ENCODE assay signal across 8 cellular contexts in the genomic region with DNA sequence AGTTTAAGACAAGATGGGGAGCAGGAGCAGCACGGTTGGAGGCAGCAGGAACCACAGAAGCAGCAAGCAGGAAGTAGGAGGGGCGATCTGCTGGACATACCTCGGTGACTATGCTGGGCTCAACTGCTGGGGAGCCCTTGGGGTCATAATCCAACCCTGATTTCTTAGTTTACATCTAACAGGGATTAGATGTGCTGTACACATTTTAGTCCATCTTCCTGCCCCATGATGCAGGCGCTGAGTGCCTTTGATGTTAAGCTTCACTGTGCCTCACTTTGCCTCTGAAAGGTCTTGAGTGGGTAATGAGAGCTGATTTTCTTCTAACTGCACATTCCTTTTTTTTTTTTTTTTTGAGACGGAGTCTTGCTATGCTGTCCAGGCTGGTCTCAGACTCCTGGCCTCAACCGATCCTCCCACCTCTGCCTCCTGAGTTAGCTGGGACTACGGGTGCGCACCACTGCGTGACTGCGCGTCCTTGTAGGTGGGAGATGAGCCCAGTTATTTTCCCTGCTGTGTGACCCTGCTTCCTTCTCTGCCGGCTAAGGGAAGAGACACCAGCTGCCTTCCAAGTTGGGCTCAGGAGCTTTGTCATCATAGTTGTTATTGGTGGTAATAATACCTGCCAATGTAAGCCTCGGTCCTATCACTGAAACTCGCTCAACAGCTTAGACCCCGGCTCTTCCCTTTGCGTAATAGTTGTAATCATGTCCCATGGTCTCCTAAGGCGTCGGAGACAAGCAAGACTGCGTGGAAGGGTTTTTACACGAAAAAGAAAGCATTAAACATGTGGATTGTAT. TPM values are rescaled to one million over a fixed set of nuclear protein-coding genes. Genes with fewer than 3 reads are reported as not detected.
A peak's percentile ranks its signal among the peaks of the same experiment; 100 is the strongest.
DNase-seq lines count a peak whose midpoint lies in the region; ATAC-seq and TF ChIP-seq lines count a peak whose summit lies in the region.

No MANE protein-coding gene starts in this region.

- H3K18ac ChIP-seq in mesendoderm (ENCODE audit: low read length) = no peak overlapping the region

- H2BK5ac ChIP-seq in mesendoderm (ENCODE audit: low read length) = peak overlapping the region; percentile 57

- H3K56ac ChIP-seq in mesendoderm (ENCODE audit: low read length) = peak overlapping the region; percentile 95

- TF ChIP-seq CTCF in right atrium auricular region (IDR thresholded peaks at IDR 0.05) = no peak
- TF ChIP-seq CTCF in OCI-LY1 (IDR thresholded peaks at IDR 0.05; ENCODE audit: low read length) = no peak
- no peak for TF ChIP-seq CTCF in breast epithelium (IDR thresholded peaks at IDR 0.05)
- no peak for TF ChIP-seq CTCF in uterus (IDR thresholded peaks at IDR 0.05)

- H3K4me2 ChIP-seq in OCI-LY1 (ENCODE audit: low read length) (peak overlapping the region; percentile 95), mesendoderm (ENCODE audit: low read length) (peak overlapping the region; percentile 76)

- no peaks in the 10 kb centered on the region for H3K79me2 ChIP-seq in OCI-LY1 (ENCODE audit: insufficient read depth, low read length)
- no peaks in the 10 kb centered on the region for H3K79me2 ChIP-seq in mesendoderm (ENCODE audit: control insufficient read depth, insufficient read depth, low read length)

- H3F3A ChIP-seq in OCI-LY1 (ENCODE audit: insufficient read depth, low read length) = no peaks in the 10 kb centered on the region

- peaks cover 2% of the 10 kb centered on the region for H3K79me1 ChIP-seq in mesendoderm (ENCODE audit: low read length)

- H3K4me3 ChIP-seq in right atrium auricular region (peak overlapping the region; percentile 75 to 83), OCI-LY1 (ENCODE audit: low read depth, low read length, poor library complexity, severe bottlenecking) (peak overlapping the region; percentile 97), breast epithelium (peak overlapping the region; percentile 74 to 78 (median 74)), mesendoderm (ENCODE audit: low read length) (peak overlapping the region; percentile 79), uterus (peak overlapping the region; percentile 49 to 67)

- no peaks in the 10 kb centered on the region for H3K27me3 ChIP-seq in right atrium auricular region
- H3K27me3 ChIP-seq in OCI-LY1 (ENCODE audit: insufficient read depth, low read length) = no peaks in the 10 kb centered on the region
- H3K27me3 ChIP-seq in breast epithelium = no peaks in the 10 kb centered on the region
- no peaks in the 10 kb centered on the region for H3K27me3 ChIP-seq in mesendoderm (ENCODE audit: insufficient read depth, low read length, poor library complexity)
- H3K27me3 ChIP-seq in uterus = no peaks in the 10 kb centered on the region

- no peak overlapping the region for H2BK120ac ChIP-seq in mesendoderm (ENCODE audit: low read depth, low read length)

- peak overlapping the region; percentile 68 for H4K5ac ChIP-seq in mesendoderm (ENCODE audit: low read length)

- H3K4ac ChIP-seq in mesendoderm (ENCODE audit: low read depth, low read length) = no peak overlapping the region

- ATAC-seq in left cardiac atrium = no peak
- ATAC-seq in GM18511 (IDR thresholded peaks at IDR 0.05; ENCODE audit: unreplicated experiment) = no peak

- H2AK5ac ChIP-seq in mesendoderm (ENCODE audit: low read length) = peak overlapping the region; percentile 81

- H3K23ac ChIP-seq in mesendoderm (ENCODE audit: low read length) = peak overlapping the region; percentile 99

- no peaks in the 10 kb centered on the region for H3K36me3 ChIP-seq in right atrium auricular region
- H3K36me3 ChIP-seq in OCI-LY1 (ENCODE audit: insufficient read depth, low read length) = no peaks in the 10 kb centered on the region
- no peaks in the 10 kb centered on the region for H3K36me3 ChIP-seq in breast epithelium
- no peaks in the 10 kb centered on the region for H3K36me3 ChIP-seq in mesendoderm (ENCODE audit: control insufficient read depth, insufficient read depth, low read length)
- H3K36me3 ChIP-seq in uterus = no peaks in the 10 kb centered on the region

- TF ChIP-seq POLR2A in breast epithelium (IDR thresholded peaks at IDR 0.05) (no peak), uterus (IDR thresholded peaks at IDR 0.05) (no peak)

- 0 out of 2 replicates have a peak overlapping the region, but pooled peaks have one; percentile 19 for H2AFZ ChIP-seq in OCI-LY1 (ENCODE audit: low read length)

- WGBS in mesendoderm (ENCODE audit: extremely low coverage, insufficient coverage, low lambda C conversion rate) = no CpG with 5 or more reads among the region's 20 CpGs

- peak overlapping the region; percentile 89 for H3K9ac ChIP-seq in OCI-LY1 (ENCODE audit: low read length)
- peak overlapping the region; percentile 86 for H3K9ac ChIP-seq in mesendoderm (ENCODE audit: low read length)

- H3K9me3 ChIP-seq in right atrium auricular region = no peaks in the 10 kb centered on the region
- no peaks in the 10 kb centered on the region for H3K9me3 ChIP-seq in OCI-LY1 (ENCODE audit: low read length)
- H3K9me3 ChIP-seq in breast epithelium = no peaks in the 10 kb centered on the region
- H3K9me3 ChIP-seq in uterus = no peaks in the 10 kb centered on the region

- H2BK15ac ChIP-seq in mesendoderm (replicated peaks; ENCODE audit: low read depth) = no peak overlapping the region

- H3K4me1 ChIP-seq in right atrium auricular region (peaks cover 0 to 7% of the 10 kb centered on the region in 2 donors), OCI-LY1 (ENCODE audit: insufficient read depth, low read length, severe bottlenecking) (peaks cover 24% of the 10 kb centered on the region), breast epithelium (no peaks in the 10 kb centered on the region), mesendoderm (ENCODE audit: control insufficient read depth, low read depth, low read length) (peaks cover 10% of the 10 kb centered on the region), uterus (no peaks in the 10 kb centered on the region)

- no peak overlapping the region for H4K8ac ChIP-seq in mesendoderm (ENCODE audit: low read depth, low read length)

- DNase-seq in right atrium auricular region (ENCODE audit: low spot score) (no peak), left cardiac atrium (no peak), breast epithelium (ENCODE audit: low spot score in 2 of 2) (peak in 1 of 2 donors; percentile 22), mesendoderm (peak; percentile 57), uterus (no peak), D341Med (ENCODE audit: low spot score) (no peak)

- H4K20me1 ChIP-seq in OCI-LY1 (ENCODE audit: insufficient read depth, low read length) = no peaks in the 10 kb centered on the region

- H3K9me2 ChIP-seq in OCI-LY1 (ENCODE audit: low read depth, low read length) = no peaks in the 10 kb centered on the region

- intact Hi-C loops in left cardiac atrium (cut with DNase I) = loop anchor here in 1 of 2 donors (5.0 kb wide), 1 partner anchor 84 kb away; a partner anchor contains a TSS
- intact Hi-C loops in breast epithelium (cut with DNase I; ENCODE audit: low total_unique reads) = no loop called here
- intact Hi-C loops in uterus (cut with DNase I; ENCODE audit: low total_unique reads) = no loop called here

- H3K27ac ChIP-seq in right atrium auricular region (peak overlapping the region; percentile 85 to 89), OCI-LY1 (ENCODE audit: low read depth, low read length, poor library complexity, severe bottlenecking) (no peak overlapping the region), breast epithelium (peak overlapping the region; percentile 95 to 96), mesendoderm (ENCODE audit: low read depth, low read length) (no peak overlapping the region), uterus (peak overlapping the region in 1 of 2 donors; percentile 75)

RNA-seq across cellular contexts. Expression of a gene that starts 1.1 kb away (rescaled TPM):
- total RNA-seq in right atrium auricular region (1 to 10 TPM; 5.0 to 7.5 TPM), left cardiac atrium (1 to 10 TPM; 5.8 to 6.1 TPM), breast epithelium (10 to 100 TPM in 1 of 3 donors, 1 to 10 TPM in 2; 5.0 to 22.7 (median 8.8) TPM), uterus (10 to 100 TPM in 2 of 4 donors, 1 to 10 TPM in 2; 2.6 to 22.1 (median 7.3) TPM)
- 13.0 TPM for polyA plus RNA-seq in mesendoderm (2013, experiment 1 of 2)
- 13.4 TPM for polyA plus RNA-seq in mesendoderm (2013, experiment 2 of 2)

RNA-seq across cellular contexts. Expression of a gene that starts 54.3 kb away (rescaled TPM):
- under 1 TPM; 0.16 to 0.22 TPM for total RNA-seq in right atrium auricular region
- under 1 TPM; 0.16 to 0.18 TPM for total RNA-seq in left cardiac atrium
- 1 to 10 TPM in 1 of 3 donors, under 1 TPM in 2; 0.16 to 8.2 (median 0.98) TPM for total RNA-seq in breast epithelium
- polyA plus RNA-seq in mesendoderm (2013, experiment 1 of 2) = 0.01 TPM
- polyA plus RNA-seq in mesendoderm (2013, experiment 2 of 2) = 0.01 TPM
- total RNA-seq in uterus = under 1 TPM in 2 of 4 donors, not detected in 2; 0.18 to 0.48 TPM

Comparison
In these comparisons a context has a peak if more than half of its experiments do, and no peak if none do; other contexts are left out.
1. H3K27ac ChIP-seq: peak in right atrium auricular region (2 of 2) and breast epithelium (2 of 2); none in OCI-LY1 (single experiment) and mesendoderm (single experiment).
2. Peak in every context shown above with its lines, with median percentiles within 50 percentile points of each other: H3K4me3 ChIP-seq.